Comparison of ENCODE assay signal across 1 cellular context in the genomic region with DNA sequence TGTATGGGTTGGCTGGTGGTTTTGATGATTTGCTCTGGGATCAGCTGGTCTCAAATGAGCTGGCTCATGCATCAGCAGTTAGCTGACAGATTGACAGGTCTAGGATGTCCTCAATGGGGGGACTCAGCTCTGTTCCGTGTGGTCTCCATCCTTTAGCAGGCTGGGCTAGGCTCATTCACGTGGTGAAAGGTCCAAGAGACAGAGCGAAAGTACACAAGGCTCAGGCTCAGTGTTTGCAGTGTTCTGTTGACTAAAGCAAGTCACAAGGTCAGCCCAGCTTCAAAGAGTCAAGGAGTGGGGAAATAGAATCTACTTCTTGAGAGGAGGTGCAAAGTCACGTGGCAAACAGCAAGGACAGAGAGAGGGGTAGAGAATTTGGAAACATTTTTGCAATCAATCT.
TF ChIP-seq lines count a peak whose summit lies in the region.

No MANE protein-coding gene starts in this region.

TF ChIP-seq in HepG2, 621 proteins besides CTCF, POLR2A, EP300 and RAD21 (continued from another document and continues in another):
- TF ChIP-seq, protein P1, sequence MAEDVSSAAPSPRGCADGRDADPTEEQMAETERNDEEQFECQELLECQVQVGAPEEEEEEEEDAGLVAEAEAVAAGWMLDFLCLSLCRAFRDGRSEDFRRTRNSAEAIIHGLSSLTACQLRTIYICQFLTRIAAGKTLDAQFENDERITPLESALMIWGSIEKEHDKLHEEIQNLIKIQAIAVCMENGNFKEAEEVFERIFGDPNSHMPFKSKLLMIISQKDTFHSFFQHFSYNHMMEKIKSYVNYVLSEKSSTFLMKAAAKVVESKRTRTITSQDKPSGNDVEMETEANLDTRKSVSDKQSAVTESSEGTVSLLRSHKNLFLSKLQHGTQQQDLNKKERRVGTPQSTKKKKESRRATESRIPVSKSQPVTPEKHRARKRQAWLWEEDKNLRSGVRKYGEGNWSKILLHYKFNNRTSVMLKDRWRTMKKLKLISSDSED (CRISPR knock-in tag; IDR thresholded peaks at IDR 0.05), result no peak
- TF ChIP-seq, protein P2, sequence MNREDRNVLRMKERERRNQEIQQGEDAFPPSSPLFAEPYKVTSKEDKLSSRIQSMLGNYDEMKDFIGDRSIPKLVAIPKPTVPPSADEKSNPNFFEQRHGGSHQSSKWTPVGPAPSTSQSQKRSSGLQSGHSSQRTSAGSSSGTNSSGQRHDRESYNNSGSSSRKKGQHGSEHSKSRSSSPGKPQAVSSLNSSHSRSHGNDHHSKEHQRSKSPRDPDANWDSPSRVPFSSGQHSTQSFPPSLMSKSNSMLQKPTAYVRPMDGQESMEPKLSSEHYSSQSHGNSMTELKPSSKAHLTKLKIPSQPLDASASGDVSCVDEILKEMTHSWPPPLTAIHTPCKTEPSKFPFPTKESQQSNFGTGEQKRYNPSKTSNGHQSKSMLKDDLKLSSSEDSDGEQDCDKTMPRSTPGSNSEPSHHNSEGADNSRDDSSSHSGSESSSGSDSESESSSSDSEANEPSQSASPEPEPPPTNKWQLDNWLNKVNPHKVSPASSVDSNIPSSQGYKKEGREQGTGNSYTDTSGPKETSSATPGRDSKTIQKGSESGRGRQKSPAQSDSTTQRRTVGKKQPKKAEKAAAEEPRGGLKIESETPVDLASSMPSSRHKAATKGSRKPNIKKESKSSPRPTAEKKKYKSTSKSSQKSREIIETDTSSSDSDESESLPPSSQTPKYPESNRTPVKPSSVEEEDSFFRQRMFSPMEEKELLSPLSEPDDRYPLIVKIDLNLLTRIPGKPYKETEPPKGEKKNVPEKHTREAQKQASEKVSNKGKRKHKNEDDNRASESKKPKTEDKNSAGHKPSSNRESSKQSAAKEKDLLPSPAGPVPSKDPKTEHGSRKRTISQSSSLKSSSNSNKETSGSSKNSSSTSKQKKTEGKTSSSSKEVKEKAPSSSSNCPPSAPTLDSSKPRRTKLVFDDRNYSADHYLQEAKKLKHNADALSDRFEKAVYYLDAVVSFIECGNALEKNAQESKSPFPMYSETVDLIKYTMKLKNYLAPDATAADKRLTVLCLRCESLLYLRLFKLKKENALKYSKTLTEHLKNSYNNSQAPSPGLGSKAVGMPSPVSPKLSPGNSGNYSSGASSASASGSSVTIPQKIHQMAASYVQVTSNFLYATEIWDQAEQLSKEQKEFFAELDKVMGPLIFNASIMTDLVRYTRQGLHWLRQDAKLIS (CRISPR knock-in tag; IDR thresholded peaks at IDR 0.05), result 0 out of 2 replicates have a peak, but pooled peaks have one; percentile 38
- TF ChIP-seq ZSCAN25 (CRISPR knock-in tag; IDR thresholded peaks at IDR 0.05), result no peak; the same call in 1 of the 2 replicates
- no peak for TF ChIP-seq ZNF572 (CRISPR knock-in tag; IDR thresholded peaks at IDR 0.05)
- no peak for TF ChIP-seq MTF1 (CRISPR knock-in tag; IDR thresholded peaks at IDR 0.05)
- TF ChIP-seq, protein P3, sequence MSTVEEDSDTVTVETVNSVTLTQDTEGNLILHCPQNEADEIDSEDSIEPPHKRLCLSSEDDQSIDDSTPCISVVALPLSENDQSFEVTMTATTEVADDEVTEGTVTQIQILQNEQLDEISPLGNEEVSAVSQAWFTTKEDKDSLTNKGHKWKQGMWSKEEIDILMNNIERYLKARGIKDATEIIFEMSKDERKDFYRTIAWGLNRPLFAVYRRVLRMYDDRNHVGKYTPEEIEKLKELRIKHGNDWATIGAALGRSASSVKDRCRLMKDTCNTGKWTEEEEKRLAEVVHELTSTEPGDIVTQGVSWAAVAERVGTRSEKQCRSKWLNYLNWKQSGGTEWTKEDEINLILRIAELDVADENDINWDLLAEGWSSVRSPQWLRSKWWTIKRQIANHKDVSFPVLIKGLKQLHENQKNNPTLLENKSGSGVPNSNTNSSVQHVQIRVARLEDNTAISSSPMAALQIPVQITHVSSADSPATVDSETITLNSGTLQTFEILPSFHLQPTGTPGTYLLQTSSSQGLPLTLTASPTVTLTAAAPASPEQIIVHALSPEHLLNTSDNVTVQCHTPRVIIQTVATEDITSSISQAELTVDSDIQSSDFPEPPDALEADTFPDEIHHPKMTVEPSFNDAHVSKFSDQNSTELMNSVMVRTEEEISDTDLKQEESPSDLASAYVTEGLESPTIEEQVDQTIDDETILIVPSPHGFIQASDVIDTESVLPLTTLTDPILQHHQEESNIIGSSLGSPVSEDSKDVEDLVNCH (CRISPR knock-in tag; IDR thresholded peaks at IDR 0.05), result no peak
- peak; percentile 43 for TF ChIP-seq MIXL1 (CRISPR knock-in tag; IDR thresholded peaks at IDR 0.05)
- TF ChIP-seq ZNF614 (CRISPR knock-in tag; IDR thresholded peaks at IDR 0.05; ENCODE audit: borderline replicate concordance), result peak; percentile 95
- TF ChIP-seq RBM39 (IDR thresholded peaks at IDR 0.05; ENCODE audit: low read depth, low read length, poor library complexity, severe bottlenecking), result no peak
- TF ChIP-seq, protein P4, sequence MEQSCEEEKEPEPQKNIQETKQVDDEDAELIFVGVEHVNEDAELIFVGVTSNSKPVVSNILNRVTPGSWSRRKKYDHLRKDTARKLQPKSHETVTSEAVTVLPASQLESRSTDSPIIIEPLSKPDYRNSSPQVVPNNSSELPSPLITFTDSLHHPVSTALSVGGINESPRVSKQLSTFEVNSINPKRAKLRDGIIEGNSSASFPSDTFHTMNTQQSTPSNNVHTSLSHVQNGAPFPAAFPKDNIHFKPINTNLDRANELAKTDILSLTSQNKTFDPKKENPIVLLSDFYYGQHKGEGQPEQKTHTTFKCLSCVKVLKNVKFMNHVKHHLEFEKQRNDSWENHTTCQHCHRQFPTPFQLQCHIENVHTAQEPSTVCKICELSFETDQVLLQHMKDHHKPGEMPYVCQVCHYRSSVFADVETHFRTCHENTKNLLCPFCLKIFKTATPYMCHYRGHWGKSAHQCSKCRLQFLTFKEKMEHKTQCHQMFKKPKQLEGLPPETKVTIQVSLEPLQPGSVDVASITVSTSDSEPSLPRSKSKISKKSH (CRISPR knock-in tag; IDR thresholded peaks at IDR 0.05; ENCODE audit: borderline replicate concordance), result no peak
- no peak for TF ChIP-seq NR3C1 (CRISPR knock-in tag; IDR thresholded peaks at IDR 0.05)
- peak; percentile 82 for TF ChIP-seq BCL6 (CRISPR knock-in tag; IDR thresholded peaks at IDR 0.05)
- no peak for TF ChIP-seq ARHGAP35 (CRISPR knock-in tag; IDR thresholded peaks at IDR 0.05; ENCODE audit: borderline replicate concordance)
- peak; percentile 58; the same call in 1 of the 2 replicates for TF ChIP-seq SP5 (CRISPR knock-in tag; IDR thresholded peaks at IDR 0.05; ENCODE audit: borderline replicate concordance, low read depth)
- TF ChIP-seq, protein P5, sequence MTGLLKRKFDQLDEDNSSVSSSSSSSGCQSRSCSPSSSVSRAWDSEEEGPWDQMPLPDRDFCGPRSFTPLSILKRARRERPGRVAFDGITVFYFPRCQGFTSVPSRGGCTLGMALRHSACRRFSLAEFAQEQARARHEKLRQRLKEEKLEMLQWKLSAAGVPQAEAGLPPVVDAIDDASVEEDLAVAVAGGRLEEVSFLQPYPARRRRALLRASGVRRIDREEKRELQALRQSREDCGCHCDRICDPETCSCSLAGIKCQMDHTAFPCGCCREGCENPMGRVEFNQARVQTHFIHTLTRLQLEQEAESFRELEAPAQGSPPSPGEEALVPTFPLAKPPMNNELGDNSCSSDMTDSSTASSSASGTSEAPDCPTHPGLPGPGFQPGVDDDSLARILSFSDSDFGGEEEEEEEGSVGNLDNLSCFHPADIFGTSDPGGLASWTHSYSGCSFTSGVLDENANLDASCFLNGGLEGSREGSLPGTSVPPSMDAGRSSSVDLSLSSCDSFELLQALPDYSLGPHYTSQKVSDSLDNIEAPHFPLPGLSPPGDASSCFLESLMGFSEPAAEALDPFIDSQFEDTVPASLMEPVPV (CRISPR knock-in tag; IDR thresholded peaks at IDR 0.05), result no peak
- peak; percentile 88 for TF ChIP-seq NFKBIZ (CRISPR knock-in tag; IDR thresholded peaks at IDR 0.05)
- TF ChIP-seq ZNF724P (CRISPR knock-in tag; IDR thresholded peaks at IDR 0.05; ENCODE audit: borderline replicate concordance), result no peak; the same call in 1 of the 2 replicates
- TF ChIP-seq, protein P6, sequence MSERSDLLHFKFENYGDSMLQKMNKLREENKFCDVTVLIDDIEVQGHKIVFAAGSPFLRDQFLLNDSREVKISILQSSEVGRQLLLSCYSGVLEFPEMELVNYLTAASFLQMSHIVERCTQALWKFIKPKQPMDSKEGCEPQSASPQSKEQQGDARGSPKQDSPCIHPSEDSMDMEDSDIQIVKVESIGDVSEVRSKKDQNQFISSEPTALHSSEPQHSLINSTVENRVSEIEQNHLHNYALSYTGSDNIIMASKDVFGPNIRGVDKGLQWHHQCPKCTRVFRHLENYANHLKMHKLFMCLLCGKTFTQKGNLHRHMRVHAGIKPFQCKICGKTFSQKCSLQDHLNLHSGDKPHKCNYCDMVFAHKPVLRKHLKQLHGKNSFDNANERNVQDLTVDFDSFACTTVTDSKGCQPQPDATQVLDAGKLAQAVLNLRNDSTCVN (CRISPR knock-in tag; IDR thresholded peaks at IDR 0.05; ENCODE audit: borderline replicate concordance), result peak; percentile 88
- no peak for TF ChIP-seq ZSCAN22 (CRISPR knock-in tag; IDR thresholded peaks at IDR 0.05)
- peak; percentile 79 for TF ChIP-seq KAT8 (CRISPR knock-in tag; IDR thresholded peaks at IDR 0.05)
- TF ChIP-seq, protein P7, sequence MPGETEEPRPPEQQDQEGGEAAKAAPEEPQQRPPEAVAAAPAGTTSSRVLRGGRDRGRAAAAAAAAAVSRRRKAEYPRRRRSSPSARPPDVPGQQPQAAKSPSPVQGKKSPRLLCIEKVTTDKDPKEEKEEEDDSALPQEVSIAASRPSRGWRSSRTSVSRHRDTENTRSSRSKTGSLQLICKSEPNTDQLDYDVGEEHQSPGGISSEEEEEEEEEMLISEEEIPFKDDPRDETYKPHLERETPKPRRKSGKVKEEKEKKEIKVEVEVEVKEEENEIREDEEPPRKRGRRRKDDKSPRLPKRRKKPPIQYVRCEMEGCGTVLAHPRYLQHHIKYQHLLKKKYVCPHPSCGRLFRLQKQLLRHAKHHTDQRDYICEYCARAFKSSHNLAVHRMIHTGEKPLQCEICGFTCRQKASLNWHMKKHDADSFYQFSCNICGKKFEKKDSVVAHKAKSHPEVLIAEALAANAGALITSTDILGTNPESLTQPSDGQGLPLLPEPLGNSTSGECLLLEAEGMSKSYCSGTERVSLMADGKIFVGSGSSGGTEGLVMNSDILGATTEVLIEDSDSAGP (CRISPR knock-in tag; IDR thresholded peaks at IDR 0.05; ENCODE audit: borderline replicate concordance), result peak; percentile 18
- no peak for TF ChIP-seq HOXA9 (CRISPR knock-in tag; IDR thresholded peaks at IDR 0.05; ENCODE audit: borderline replicate concordance)
- TF ChIP-seq, protein P8, sequence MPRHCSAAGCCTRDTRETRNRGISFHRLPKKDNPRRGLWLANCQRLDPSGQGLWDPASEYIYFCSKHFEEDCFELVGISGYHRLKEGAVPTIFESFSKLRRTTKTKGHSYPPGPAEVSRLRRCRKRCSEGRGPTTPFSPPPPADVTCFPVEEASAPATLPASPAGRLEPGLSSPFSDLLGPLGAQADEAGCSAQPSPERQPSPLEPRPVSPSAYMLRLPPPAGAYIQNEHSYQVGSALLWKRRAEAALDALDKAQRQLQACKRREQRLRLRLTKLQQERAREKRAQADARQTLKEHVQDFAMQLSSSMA (CRISPR knock-in tag; IDR thresholded peaks at IDR 0.05), result no peak
- no peak for TF ChIP-seq IKZF4 (CRISPR knock-in tag; IDR thresholded peaks at IDR 0.05; ENCODE audit: borderline replicate concordance, low read depth, not compliant biosample characterization)
- TF ChIP-seq RORA (CRISPR knock-in tag; IDR thresholded peaks at IDR 0.05), result no peak
- no peak for TF ChIP-seq ZNF776 (CRISPR knock-in tag; IDR thresholded peaks at IDR 0.05)
- TF ChIP-seq, protein P9, sequence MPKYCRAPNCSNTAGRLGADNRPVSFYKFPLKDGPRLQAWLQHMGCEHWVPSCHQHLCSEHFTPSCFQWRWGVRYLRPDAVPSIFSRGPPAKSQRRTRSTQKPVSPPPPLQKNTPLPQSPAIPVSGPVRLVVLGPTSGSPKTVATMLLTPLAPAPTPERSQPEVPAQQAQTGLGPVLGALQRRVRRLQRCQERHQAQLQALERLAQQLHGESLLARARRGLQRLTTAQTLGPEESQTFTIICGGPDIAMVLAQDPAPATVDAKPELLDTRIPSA (CRISPR knock-in tag; IDR thresholded peaks at IDR 0.05; ENCODE audit: borderline replicate concordance), result no peak
- peak; percentile 63 for TF ChIP-seq ZNF264 (CRISPR knock-in tag; IDR thresholded peaks at IDR 0.05)
- TF ChIP-seq ZNF782 (CRISPR knock-in tag; IDR thresholded peaks at IDR 0.05; ENCODE audit: borderline replicate concordance), result peak; percentile 68; the same call in 1 of the 2 replicates
- TF ChIP-seq NFYB (CRISPR knock-in tag; IDR thresholded peaks at IDR 0.05), result no peak
- TF ChIP-seq SALL2 (CRISPR knock-in tag; IDR thresholded peaks at IDR 0.05), result no peak
- peak; percentile 96 for TF ChIP-seq HNF4A (CRISPR knock-in tag; IDR thresholded peaks at IDR 0.05)
- TF ChIP-seq, protein P10, sequence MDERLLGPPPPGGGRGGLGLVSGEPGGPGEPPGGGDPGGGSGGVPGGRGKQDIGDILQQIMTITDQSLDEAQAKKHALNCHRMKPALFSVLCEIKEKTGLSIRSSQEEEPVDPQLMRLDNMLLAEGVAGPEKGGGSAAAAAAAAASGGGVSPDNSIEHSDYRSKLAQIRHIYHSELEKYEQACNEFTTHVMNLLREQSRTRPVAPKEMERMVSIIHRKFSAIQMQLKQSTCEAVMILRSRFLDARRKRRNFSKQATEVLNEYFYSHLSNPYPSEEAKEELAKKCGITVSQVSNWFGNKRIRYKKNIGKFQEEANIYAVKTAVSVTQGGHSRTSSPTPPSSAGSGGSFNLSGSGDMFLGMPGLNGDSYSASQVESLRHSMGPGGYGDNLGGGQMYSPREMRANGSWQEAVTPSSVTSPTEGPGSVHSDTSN (CRISPR knock-in tag; IDR thresholded peaks at IDR 0.05), result peak; percentile 84
- TF ChIP-seq, protein P11, sequence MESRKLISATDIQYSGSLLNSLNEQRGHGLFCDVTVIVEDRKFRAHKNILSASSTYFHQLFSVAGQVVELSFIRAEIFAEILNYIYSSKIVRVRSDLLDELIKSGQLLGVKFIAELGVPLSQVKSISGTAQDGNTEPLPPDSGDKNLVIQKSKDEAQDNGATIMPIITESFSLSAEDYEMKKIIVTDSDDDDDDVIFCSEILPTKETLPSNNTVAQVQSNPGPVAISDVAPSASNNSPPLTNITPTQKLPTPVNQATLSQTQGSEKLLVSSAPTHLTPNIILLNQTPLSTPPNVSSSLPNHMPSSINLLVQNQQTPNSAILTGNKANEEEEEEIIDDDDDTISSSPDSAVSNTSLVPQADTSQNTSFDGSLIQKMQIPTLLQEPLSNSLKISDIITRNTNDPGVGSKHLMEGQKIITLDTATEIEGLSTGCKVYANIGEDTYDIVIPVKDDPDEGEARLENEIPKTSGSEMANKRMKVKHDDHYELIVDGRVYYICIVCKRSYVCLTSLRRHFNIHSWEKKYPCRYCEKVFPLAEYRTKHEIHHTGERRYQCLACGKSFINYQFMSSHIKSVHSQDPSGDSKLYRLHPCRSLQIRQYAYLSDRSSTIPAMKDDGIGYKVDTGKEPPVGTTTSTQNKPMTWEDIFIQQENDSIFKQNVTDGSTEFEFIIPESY (CRISPR knock-in tag; IDR thresholded peaks at IDR 0.05), result peak; percentile 46; the same call in 1 of the 2 replicates
- no peak; the same call in 1 of the 2 replicates for TF ChIP-seq GTF3A (CRISPR knock-in tag; conservative IDR thresholded peaks at IDR 0.05)
- no peak for TF ChIP-seq ZNF260 (CRISPR knock-in tag; IDR thresholded peaks at IDR 0.05; ENCODE audit: borderline replicate concordance, low read depth)
- no peak for TF ChIP-seq SRSF4 (IDR thresholded peaks at IDR 0.05; ENCODE audit: low read depth, low read length, poor library complexity, severe bottlenecking)
- no peak for TF ChIP-seq ZNF24 (IDR thresholded peaks at IDR 0.05)
- TF ChIP-seq MTA1 (CRISPR knock-in tag; IDR thresholded peaks at IDR 0.05; ENCODE audit: borderline replicate concordance), result peak; percentile 83
